16 cellular contexts compared by ENCODE assay signal in genomic region chr9:2307480-2307879, GRCh38.
DNase-seq lines count a peak whose midpoint lies in the region; ATAC-seq and TF ChIP-seq lines count a peak whose summit lies in the region.
"Had no signal": no experiment of that assay in that cellular context is flagged by ENCODE, and none has a peak within 500 bp of the region (broad histone marks: within the 10 kb centered on the region; RNA-seq: fewer than 3 reads in every experiment).

No MANE protein-coding gene starts in this region.

- no peak overlapping the region for H2AK5ac ChIP-seq in mesendoderm (ENCODE audit: low read length)

- no peak overlapping the region for H4K5ac ChIP-seq in mesendoderm (ENCODE audit: low read length)

- H3K36me3 ChIP-seq in mesendoderm (ENCODE audit: control insufficient read depth, insufficient read depth, low read length), result no peaks in the 10 kb centered on the region
- H3K36me3 ChIP-seq: cardiac muscle cell had no signal

- H3K79me1 ChIP-seq in mesendoderm (ENCODE audit: low read length), result no peaks in the 10 kb centered on the region

- no peak overlapping the region for H2BK15ac ChIP-seq in mesendoderm (replicated peaks; ENCODE audit: low read depth)

- no peak overlapping the region for H2BK5ac ChIP-seq in mesendoderm (ENCODE audit: low read length)

- WGBS in mesendoderm (ENCODE audit: extremely low coverage, insufficient coverage, low lambda C conversion rate), result no CpG with 5 or more reads among the region's 4 CpGs

- ATAC-seq in GM19463 (IDR thresholded peaks at IDR 0.05; ENCODE audit: unreplicated experiment), result no peak
- ATAC-seq: CD8-positive, alpha-beta T cell; PC-3 had no signal

- H3K27ac ChIP-seq in mesendoderm (ENCODE audit: low read depth, low read length), result no peak overlapping the region
- H3K27ac ChIP-seq: cardiac muscle cell, hepatocyte had no signal

- H3K4ac ChIP-seq in mesendoderm (ENCODE audit: low read depth, low read length), result no peak overlapping the region

- H3K4me3 ChIP-seq in epithelial cell of proximal tubule (ENCODE audit: low read depth, low read length) (no peak overlapping the region), mesendoderm (ENCODE audit: low read length) (no peak overlapping the region)
- H3K4me3 ChIP-seq: cardiac muscle cell, hepatocyte had no signal

- no peak overlapping the region for H3K18ac ChIP-seq in mesendoderm (ENCODE audit: low read length)

- H3K56ac ChIP-seq in mesendoderm (ENCODE audit: low read length), result no peak overlapping the region

- H3K27me3 ChIP-seq in mesendoderm (ENCODE audit: insufficient read depth, low read length, poor library complexity), result no peaks in the 10 kb centered on the region
- H3K27me3 ChIP-seq: cardiac muscle cell, hepatocyte had no signal

- no peaks in the 10 kb centered on the region for H3K79me2 ChIP-seq in mesendoderm (ENCODE audit: control insufficient read depth, insufficient read depth, low read length)
- H3K79me2 ChIP-seq: hepatocyte had no signal

- no peak overlapping the region for H4K8ac ChIP-seq in mesendoderm (ENCODE audit: low read depth, low read length)

- H3K4me2 ChIP-seq in mesendoderm (ENCODE audit: low read length), result no peak overlapping the region
- H3K4me2 ChIP-seq: hepatocyte had no signal

- no peak for TF ChIP-seq CTCF in epithelial cell of proximal tubule (conservative IDR thresholded peaks at IDR 0.05; ENCODE audit: low read depth, low read length)

- H3K4me1 ChIP-seq in mesendoderm (ENCODE audit: control insufficient read depth, low read depth, low read length), result no peaks in the 10 kb centered on the region

- no peak overlapping the region for H3K9ac ChIP-seq in mesendoderm (ENCODE audit: low read length)

- H2BK120ac ChIP-seq in mesendoderm (ENCODE audit: low read depth, low read length), result no peak overlapping the region

- H3K23ac ChIP-seq in mesendoderm (ENCODE audit: low read length), result no peak overlapping the region

- DNase-seq in DMS53 (lab: John Stamatoyannopoulos, UW) (peak; percentile 84), M059J (ENCODE audit: low read depth) (peak; percentile 46), epithelial cell of proximal tubule (ENCODE audit: low read depth) (peak; percentile 22), mesendoderm (peak; percentile 23), ecto neural progenitor cell (ENCODE audit: low spot score) (no peak)
- DNase-seq in activated CD4-positive, CD25-positive, alpha-beta regulatory T cell (lab: John Stamatoyannopoulos, UW), result no peak
- DNase-seq: activated B cell treated with CpG ODN at 0.5 μM for 24 hours; CD8-positive, alpha-beta T cell; GDM1; NCI-H1417; NCI-H524 treated with DMSO at 0.1 percent for 48 hours; PC-3; stimulated activated CD4-positive, alpha-beta T cell treated with anti-CD3 and anti-CD28 coated beads, Interleukin-12 subunit alpha, Interleukin-12 subunit beta, amount 100 ng/mL, for 4 hours had no signal

Comparison
In these comparisons a context has a peak if more than half of its experiments do, and no peak if none do; other contexts are left out.
1. DNase-seq: peak in DMS53 (single experiment), M059J (single experiment), epithelial cell of proximal tubule (single experiment) and mesendoderm (single experiment); none in ecto neural progenitor cell (single experiment) and activated CD4-positive, CD25-positive, alpha-beta regulatory T cell (0 of 4).